In genomic region chr12:51132693-51133092, GRCh38 we compare ENCODE assay signal across 25 cellular contexts. TPM values are rescaled to one million over a fixed set of nuclear protein-coding genes. Genes with fewer than 3 reads are reported as not detected.
A peak's percentile ranks its signal among the peaks of the same experiment; 100 is the strongest.
DNase-seq lines count a peak whose midpoint lies in the region; FAIRE-seq and TF ChIP-seq lines count a peak whose summit lies in the region.
"Had no signal": no experiment of that assay in that cellular context is flagged by ENCODE, and none has a peak within 500 bp of the region (broad histone marks: within the 10 kb centered on the region; RNA-seq: fewer than 3 reads in every experiment).

No MANE protein-coding gene starts in this region.

- no peaks in the 10 kb centered on the region for H3K36me3 Mint-ChIP-seq in osteocyte (ENCODE audit: unreplicated experiment)

- H3K36me3 ChIP-seq in bronchial epithelial cell (ENCODE audit: control insufficient read depth, insufficient read depth, low read length): peaks cover 1% of the 10 kb centered on the region
- H3K36me3 ChIP-seq: BLaER1, right atrium auricular region, thoracic aorta had no signal

- H3K4me3 Mint-ChIP-seq in osteocyte (ENCODE audit: unreplicated experiment): no peak overlapping the region
- H3K4me3 Mint-ChIP-seq: activated CD8-positive, alpha-beta memory T cell treated with anti-CD3 and anti-CD28 coated beads, Interleukin-2, amount 10 ng/mL, durations not matched to agents 7 days and 5 days; activated T-cell treated with anti-CD3 and anti-CD28 coated beads, Interleukin-2, amount 50 U/mL, for 72 hours; neural crest cell; stimulated activated naive CD8-positive, alpha-beta T cell treated with anti-CD3 and anti-CD28 coated beads, Interleukin-15, amount 100 ng/mL, for 72 hours had no signal

- TF ChIP-seq CTCF in bronchial epithelial cell (IDR thresholded peaks at IDR 0.05; ENCODE audit: insufficient read depth, low read length, severe bottlenecking) (no peak), osteocyte (IDR thresholded peaks at IDR 0.05) (no peak)

- DNase-seq in EH (ENCODE audit: low read depth): peak; percentile 13
- DNase-seq in LHCN-M2 (ENCODE audit: low read depth): peak; percentile 26
- DNase-seq in bronchial epithelial cell (ENCODE audit: low read depth): peak; percentile 4
- peak; percentile 48 for DNase-seq in osteocyte (ENCODE audit: extremely low spot score, unreplicated experiment)
- no peak for DNase-seq in activated CD4-positive, alpha-beta T cell treated with anti-CD3 and anti-CD28 coated beads for 4 hours
- DNase-seq in stimulated activated CD4-positive, alpha-beta T cell treated with anti-CD3 and anti-CD28 coated beads, Interleukin-4, amount 100 ng/mL, for 4 hours: no peak
- no peak for DNase-seq in NCI-H128 (lab: John Stamatoyannopoulos, UW; ENCODE audit: unreplicated experiment)
- DNase-seq: activated CD4-positive, alpha-beta T cell treated with anti-CD3 and anti-CD28 coated beads, Interleukin-2, amount 50 U/mL, for 4 hours; activated CD8-positive, alpha-beta memory T cell treated with anti-CD3 and anti-CD28 coated beads, Interleukin-2, amount 10 ng/mL, durations not matched to agents 7 days and 5 days; activated T-cell treated with anti-CD3 and anti-CD28 coated beads, Interleukin-2, amount 50 U/mL, for 72 hours; body of pancreas; DMS153; HCEC 1CT; KG1; NCI-H1694 treated with DMSO at 0.1 percent for 48 hours; NCI-H2171; NCI-H82; stimulated activated CD4-positive, alpha-beta T cell treated with anti-CD3 and anti-CD28 coated beads, Interleukin-1b, Interleukin-23, amount 100 ng/mL, for 48 hours; stimulated activated naive CD8-positive, alpha-beta T cell treated with anti-CD3 and anti-CD28 coated beads, Interleukin-15, amount 100 ng/mL, for 72 hours had no signal

- no peaks in the 10 kb centered on the region for H3K27me3 Mint-ChIP-seq in osteocyte (ENCODE audit: unreplicated experiment)
- H3K27me3 Mint-ChIP-seq: activated CD8-positive, alpha-beta memory T cell treated with anti-CD3 and anti-CD28 coated beads, Interleukin-2, amount 10 ng/mL, durations not matched to agents 7 days and 5 days; stimulated activated naive CD8-positive, alpha-beta T cell treated with anti-CD3 and anti-CD28 coated beads, Interleukin-15, amount 100 ng/mL, for 72 hours had no signal

- no peak overlapping the region for H3K27ac Mint-ChIP-seq in osteocyte (ENCODE audit: unreplicated experiment)
- H3K27ac Mint-ChIP-seq: activated CD8-positive, alpha-beta memory T cell treated with anti-CD3 and anti-CD28 coated beads, Interleukin-2, amount 10 ng/mL, durations not matched to agents 7 days and 5 days; activated T-cell treated with anti-CD3 and anti-CD28 coated beads, Interleukin-2, amount 50 U/mL, for 72 hours had no signal

- no peak overlapping the region for H3K4me3 ChIP-seq in bronchial epithelial cell (ENCODE audit: low read depth, low read length)
- H3K4me3 ChIP-seq: BLaER1, body of pancreas, right atrium auricular region, SJCRH30, thoracic aorta had no signal

- no peaks in the 10 kb centered on the region for H3K9me3 Mint-ChIP-seq in osteocyte (ENCODE audit: unreplicated experiment)
- H3K9me3 Mint-ChIP-seq: activated T-cell treated with anti-CD3 and anti-CD28 coated beads, Interleukin-2, amount 50 U/mL, for 72 hours; neural crest cell; stimulated activated naive CD8-positive, alpha-beta T cell treated with anti-CD3 and anti-CD28 coated beads, Interleukin-15, amount 100 ng/mL, for 72 hours had no signal

- no peaks in the 10 kb centered on the region for H3K27me3 ChIP-seq in bronchial epithelial cell (ENCODE audit: control insufficient read depth, insufficient read depth, low read length)
- H3K27me3 ChIP-seq: BLaER1, body of pancreas, right atrium auricular region, SJCRH30 had no signal

- FAIRE-seq in bronchial epithelial cell (lab: Jason Lieb, UNC): no peak
- FAIRE-seq: GM12892 had no signal

- H3K4me1 Mint-ChIP-seq in osteocyte (ENCODE audit: unreplicated experiment): peaks cover 8% of the 10 kb centered on the region
- H3K4me1 Mint-ChIP-seq: neural crest cell had no signal

RNA-seq across cellular contexts. Expression of gene TFCP2, which starts 40.2 kb away (rescaled TPM):
- total RNA-seq in LHCN-M2 (2014; rRNA removed) (7.6 and 9.1 TPM in 2 replicates), bronchial epithelial cell (7.1 and 7.6 TPM in 2 replicates), osteocyte (20.6 and 21.1 TPM in 2 replicates)
- 13.8 TPM for polyA plus RNA-seq in LHCN-M2 (2012)

RNA-seq across cellular contexts. Expression of gene CSRNP2, which starts 49.3 kb away (rescaled TPM):
- total RNA-seq in LHCN-M2 (2014; rRNA removed) (29.7 and 31.5 TPM in 2 replicates), bronchial epithelial cell (14.5 and 19.2 TPM in 2 replicates), osteocyte (45.1 and 49.0 TPM in 2 replicates)
- 15.0 TPM for polyA plus RNA-seq in LHCN-M2 (2012)

Comparison
In these comparisons a context has a peak if more than half of its experiments do, and no peak if none do; other contexts are left out.
1. DNase-seq: peak in EH (single experiment), LHCN-M2 (single experiment), bronchial epithelial cell (single experiment) and osteocyte (single experiment); none in activated CD4-positive, alpha-beta T cell treated with anti-CD3 and anti-CD28 coated beads for 4 hours (0 of 2), stimulated activated CD4-positive, alpha-beta T cell treated with anti-CD3 and anti-CD28 coated beads, Interleukin-4, amount 100 ng/mL, for 4 hours (0 of 2) and NCI-H128 (single experiment).